ENCODE assay signal across 17 cellular contexts in genomic region chr2:53424902-53425301, GRCh38.
DNase-seq lines count a peak whose midpoint lies in the region; ATAC-seq and TF ChIP-seq lines count a peak whose summit lies in the region.
"Had no signal": no experiment of that assay in that cellular context is flagged by ENCODE, and none has a peak within 500 bp of the region (broad histone marks: within the 10 kb centered on the region; RNA-seq: fewer than 3 reads in every experiment).

No MANE protein-coding gene starts in this region.

- H3K9me3 ChIP-seq in prostate gland, result no peaks in the 10 kb centered on the region
- H3K9me3 ChIP-seq: Peyer's patch, right lobe of liver had no signal

- H3K36me3 ChIP-seq in prostate gland, result no peaks in the 10 kb centered on the region
- H3K36me3 ChIP-seq: heart right ventricle, Peyer's patch, right lobe of liver had no signal

- no peak for TF ChIP-seq CTCF in prostate gland (IDR thresholded peaks at IDR 0.05)

- H3K27me3 ChIP-seq in prostate gland (replicated peaks; ENCODE audit: insufficient read depth), result no peaks in the 10 kb centered on the region
- H3K27me3 ChIP-seq: Peyer's patch, right lobe of liver had no signal

- no peak overlapping the region for H3K4me3 ChIP-seq in prostate gland
- H3K4me3 ChIP-seq: heart right ventricle, Peyer's patch, right lobe of liver had no signal

- TF ChIP-seq POLR2A in GM18505 (IDR thresholded peaks at IDR 0.05; ENCODE audit: borderline replicate concordance, extremely low read depth, insufficient read depth, insufficient read length) (no peak), prostate gland (IDR thresholded peaks at IDR 0.05) (no peak)

- WGBS in prostate gland, result 67% methylated on average over 3 of the region's 3 CpGs

- intact Hi-C loops in prostate gland (cut with DNase I), result no loop called here

- no peak for DNase-seq in NCI-H2029 treated with DMSO at 0.1 percent for 48 hours (lab: John Stamatoyannopoulos, UW)
- DNase-seq in activated CD4-positive, alpha-beta T cell treated with anti-CD3 and anti-CD28 coated beads for 1 hour, result no peak
- no peak for DNase-seq in prostate gland (ENCODE audit: low spot score)
- DNase-seq: activated CD8-positive, alpha-beta T cell treated with anti-CD3 and anti-CD28 coated beads, Interleukin-2, amount 10 ng/mL, durations not matched to agents 7 days and 5 days; DMS79 treated with DMSO at 0.1 percent for 48 hours; heart right ventricle; left cardiac atrium; naive B cell; NCI-H1105; Peyer's patch; T-helper 9 cell had no signal

- no peak overlapping the region for H3K27ac ChIP-seq in prostate gland
- H3K27ac ChIP-seq: heart right ventricle, Peyer's patch, right lobe of liver had no signal

- ATAC-seq in GM18505 (IDR thresholded peaks at IDR 0.05; ENCODE audit: unreplicated experiment) (peak; percentile 47), GM21367 (IDR thresholded peaks at IDR 0.05; ENCODE audit: unreplicated experiment) (peak; percentile 60), HG02938 (IDR thresholded peaks at IDR 0.05; ENCODE audit: unreplicated experiment) (peak; percentile 48), HG03565 (IDR thresholded peaks at IDR 0.05; ENCODE audit: unreplicated experiment) (peak; percentile 42), GM19455 (IDR thresholded peaks at IDR 0.05; ENCODE audit: unreplicated experiment) (no peak)
- ATAC-seq: activated CD8-positive, alpha-beta T cell treated with anti-CD3 and anti-CD28 coated beads, Interleukin-2, amount 10 ng/mL, durations not matched to agents 7 days and 5 days; heart right ventricle; left cardiac atrium had no signal

- no peaks in the 10 kb centered on the region for H3K4me1 ChIP-seq in prostate gland (replicated peaks)
- H3K4me1 ChIP-seq: heart right ventricle, Peyer's patch, right lobe of liver had no signal
